8 cellular contexts compared by ENCODE assay signal in genomic region chr15:69298697-69299441, GRCh38. TPM values are rescaled to one million over a fixed set of nuclear protein-coding genes. Genes with fewer than 3 reads are reported as not detected.
DNase-seq lines count a peak whose midpoint lies in the region; ATAC-seq, FAIRE-seq and TF ChIP-seq lines count a peak whose summit lies in the region.

A gene with protein sequence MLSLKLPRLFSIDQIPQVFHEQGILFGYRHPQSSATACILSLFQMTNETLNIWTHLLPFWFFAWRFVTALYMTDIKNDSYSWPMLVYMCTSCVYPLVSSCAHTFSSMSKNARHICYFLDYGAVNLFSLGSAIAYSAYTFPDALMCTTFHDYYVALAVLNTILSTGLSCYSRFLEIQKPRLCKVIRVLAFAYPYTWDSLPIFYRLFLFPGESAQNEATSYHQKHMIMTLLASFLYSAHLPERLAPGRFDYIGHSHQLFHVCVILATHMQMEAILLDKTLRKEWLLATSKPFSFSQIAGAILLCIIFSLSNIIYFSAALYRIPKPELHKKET (plus strand): TSS chr15:69298912. CDS start chr15:69360081, 61,169 bp downstream.

- H2AFZ ChIP-seq in GM12878 (ENCODE audit: control insufficient read depth, low read depth, low read length), result no peak within 1 kb of the TSS

- no peak for FAIRE-seq in GM12878 (lab: Jason Lieb, UNC)

- ATAC-seq in GM12878 (peak; percentile 57), HG03469 (IDR thresholded peaks at IDR 0.05; ENCODE audit: unreplicated experiment) (no peak), GM21528 (IDR thresholded peaks at IDR 0.05; ENCODE audit: low FRiP score, unreplicated experiment) (no peak)

- no peaks in the 10 kb centered on the region for H3K36me3 ChIP-seq in GM12878 (ENCODE audit: control insufficient read depth in 2 of 2, insufficient read depth in 2 of 2, low read length in 1 of 2)

- H3K4me1 ChIP-seq in GM12878 (ENCODE audit: control insufficient read depth, insufficient read depth, low read length), result no peaks in the 10 kb centered on the region

- POLR2A ChIA-PET in GM12878 (lab: Charles Lee), result no interaction called here

- peaks cover 5 to 11% of the 10 kb centered on the region in 2 experiments for H3K27me3 ChIP-seq in GM12878 (replicated peaks in 1 of 2; ENCODE audit: control insufficient read depth in 2 of 2, insufficient read depth in 2 of 2, low read length in 1 of 2)

- CTCF ChIA-PET in GM12878 (lab: Yijun Ruan, JAX), result no interaction called here

- SMC1A ChIA-PET in GM12878 (lab: Charles Lee; ENCODE audit: uncharacterized antibody, unreplicated experiment), result no interaction called here

- no peaks in the 10 kb centered on the region for H3K9me3 ChIP-seq in GM12878 (replicated peaks; ENCODE audit: control insufficient read depth, insufficient read depth, low read length)

- TF ChIP-seq POLR2A in GM12878 (IDR thresholded peaks at IDR 0.05; ENCODE audit: low read depth, low read length), result no peak

- in situ Hi-C loops in GM12878 (cut with MboI), result no loop called here

- H3K9ac ChIP-seq in GM12878 (ENCODE audit: control insufficient read depth, insufficient read depth, low read length), result no peak within 1 kb of the TSS

- H3K4me2 ChIP-seq in GM12878 (ENCODE audit: control insufficient read depth, insufficient read depth), result peak within 1 kb of the TSS; percentile 55; the same call in 1 of the 2 replicates

- no peak within 1 kb of the TSS for H3K4me3 ChIP-seq in GM12878

- no peak within 1 kb of the TSS for H3K27ac ChIP-seq in GM12878 (ENCODE audit: control insufficient read depth, insufficient read depth)

- TF ChIP-seq RAD21 in GM12878 (IDR thresholded peaks at IDR 0.05; ENCODE audit: insufficient read depth, low read depth, low read length), result no peak

- 37% methylated on average over 38 of the region's 74 CpGs for WGBS in GM12878 (ENCODE audit: insufficient coverage, insufficient replicate concordance, low lambda C conversion rate, missing lambda C conversion rate)

- RAD21 ChIA-PET in GM12878 (lab: Charles Lee; ENCODE audit: unreplicated experiment), result interaction anchor here (1.2 kb wide), 1 partner anchor 10 kb away, joined by 3 read pairs; no protein-coding TSS in a partner anchor

- intact Hi-C loops in GM12878 (cut with micrococcal nuclease; ENCODE audit: unreplicated experiment), result no loop called here

- no TSS peak for BruUV-seq in GM12878 (replicated peaks; lab: Mats Ljungman, UMichigan)

- no peak for TF ChIP-seq EP300 in GM12878 (IDR thresholded peaks at IDR 0.05; ENCODE audit: borderline replicate concordance in 1 of 2, control insufficient read depth in 1 of 2, low read depth in 2 of 2, low read length in 2 of 2)

- no peak for TF ChIP-seq CTCF in GM12878 (IDR thresholded peaks at IDR 0.05 in 2 of 3, conservative IDR thresholded peaks at IDR 0.05 in 1 of 3; ENCODE audit: control insufficient read depth in 2 of 3, extremely low read depth in 1 of 3, insufficient read depth in 1 of 3, low read depth in 3 of 3, low read length in 3 of 3)

- DNase-seq in ELR (ENCODE audit: low read depth), result peak; percentile 43
- DNase-seq in NCI-H146 treated with DMSO at 0.1 percent for 48 hours (lab: John Stamatoyannopoulos, UW; ENCODE audit: unreplicated experiment), result peak; percentile 2
- no peak for DNase-seq in GM12878 (ENCODE audit: low read depth, low spot score)
- DNase-seq in iPS-NIHi7 (ENCODE audit: extremely low spot score), result peak; percentile 77
- peak; percentile 21 for DNase-seq in stimulated activated CD4-positive, alpha-beta T cell treated with anti-CD3 and anti-CD28 coated beads, Interleukin-4, amount 100 ng/mL, for 1 hour
- DNase-seq in T-helper 9 cell, result no peak

- H3K79me2 ChIP-seq in GM12878 (ENCODE audit: control insufficient read depth, insufficient read depth, low read length), result no peaks in the 10 kb centered on the region

- H4K20me1 ChIP-seq in GM12878 (ENCODE audit: control insufficient read depth, insufficient read depth), result no peaks in the 10 kb centered on the region

TF ChIP-seq in GM12878, 131 proteins besides CTCF, POLR2A, EP300 and RAD21:
- TF ChIP-seq, protein P1, sequence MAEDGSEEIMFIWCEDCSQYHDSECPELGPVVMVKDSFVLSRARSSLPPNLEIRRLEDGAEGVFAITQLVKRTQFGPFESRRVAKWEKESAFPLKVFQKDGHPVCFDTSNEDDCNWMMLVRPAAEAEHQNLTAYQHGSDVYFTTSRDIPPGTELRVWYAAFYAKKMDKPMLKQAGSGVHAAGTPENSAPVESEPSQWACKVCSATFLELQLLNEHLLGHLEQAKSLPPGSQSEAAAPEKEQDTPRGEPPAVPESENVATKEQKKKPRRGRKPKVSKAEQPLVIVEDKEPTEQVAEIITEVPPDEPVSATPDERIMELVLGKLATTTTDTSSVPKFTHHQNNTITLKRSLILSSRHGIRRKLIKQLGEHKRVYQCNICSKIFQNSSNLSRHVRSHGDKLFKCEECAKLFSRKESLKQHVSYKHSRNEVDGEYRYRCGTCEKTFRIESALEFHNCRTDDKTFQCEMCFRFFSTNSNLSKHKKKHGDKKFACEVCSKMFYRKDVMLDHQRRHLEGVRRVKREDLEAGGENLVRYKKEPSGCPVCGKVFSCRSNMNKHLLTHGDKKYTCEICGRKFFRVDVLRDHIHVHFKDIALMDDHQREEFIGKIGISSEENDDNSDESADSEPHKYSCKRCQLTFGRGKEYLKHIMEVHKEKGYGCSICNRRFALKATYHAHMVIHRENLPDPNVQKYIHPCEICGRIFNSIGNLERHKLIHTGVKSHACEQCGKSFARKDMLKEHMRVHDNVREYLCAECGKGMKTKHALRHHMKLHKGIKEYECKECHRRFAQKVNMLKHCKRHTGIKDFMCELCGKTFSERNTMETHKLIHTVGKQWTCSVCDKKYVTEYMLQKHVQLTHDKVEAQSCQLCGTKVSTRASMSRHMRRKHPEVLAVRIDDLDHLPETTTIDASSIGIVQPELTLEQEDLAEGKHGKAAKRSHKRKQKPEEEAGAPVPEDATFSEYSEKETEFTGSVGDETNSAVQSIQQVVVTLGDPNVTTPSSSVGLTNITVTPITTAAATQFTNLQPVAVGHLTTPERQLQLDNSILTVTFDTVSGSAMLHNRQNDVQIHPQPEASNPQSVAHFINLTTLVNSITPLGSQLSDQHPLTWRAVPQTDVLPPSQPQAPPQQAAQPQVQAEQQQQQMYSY (CRISPR knock-in tag; IDR thresholded peaks at IDR 0.05), result no peak
- TF ChIP-seq ZNF384 (IDR thresholded peaks at IDR 0.05; ENCODE audit: borderline replicate concordance, low read depth, low read length) (no peak), SUZ12 (IDR thresholded peaks at IDR 0.05; ENCODE audit: unreplicated experiment) (peak; percentile 87)

RNA-seq across cellular contexts. Expression of the gene that starts here (rescaled TPM):
- total RNA-seq in GM12878 (2013; cell fraction: nucleolus; rRNA removed), result not detected in 2 replicates
- total RNA-seq in GM12878 (2014; rRNA removed), result not detected in 2 replicates
- not detected in 2 replicates for total RNA-seq in GM12878 (2014; rRNA removed; fragmentation: Illumina TruSeq; extraction: Trizol)
- not detected in 2 replicates for total RNA-seq in GM12878 (2021)
- polyA plus RNA-seq in GM12878 (2011; ENCODE audit: low read depth), result not detected
- 0.03 TPM in 1 of 2 replicates, not detected in the other for polyA plus RNA-seq in GM12878 (2011; rRNA removed)
- not detected in 2 replicates for polyA plus RNA-seq in GM12878 (2011; cell fraction: cytosol; rRNA removed)
- 0.01 and 0.12 TPM in 2 replicates for polyA plus RNA-seq in GM12878 (2011; cell fraction: nucleus; rRNA removed)
- polyA plus RNA-seq in GM12878 (2012), result 0.03 TPM in 1 of 2 replicates, not detected in the other
- not detected in 2 replicates for polyA plus RNA-seq in GM12878 (2014; fragmentation: Illumina TruSeq; extraction: Trizol)
- under 1 TPM in 1 of 2 experiments, not detected in 1; 0.02 TPM for polyA plus RNA-seq in GM12878 (2014; fragmentation: Nextera tagmentation; extraction: Ambion mirVana)
- polyA plus RNA-seq in GM12878 (2014; rRNA removed), result not detected in 2 replicates
- polyA plus RNA-seq in GM12878 (2016; fragmentation: Nextera tagmentation; extraction: Ambion mirVana), result not detected
- polyA minus RNA-seq in GM12878 (2011; rRNA and poly(A)+ RNA removed), result 0.05 TPM in 1 of 2 replicates, not detected in the other
- polyA minus RNA-seq in GM12878 (2011; cell fraction: cytosol; rRNA and poly(A)+ RNA removed), result 0.67 TPM in 1 of 2 replicates, not detected in the other
- polyA minus RNA-seq in GM12878 (2011; cell fraction: nucleus; rRNA and poly(A)+ RNA removed), result not detected in 2 replicates

Comparison
In these comparisons a context has a peak if more than half of its experiments do, and no peak if none do; other contexts are left out.
1. Peak in ATAC-seq and H3K4me2 ChIP-seq in GM12878; RNA of the gene not detected or under 1 TPM.
2. DNase-seq: peak in ELR (single experiment), NCI-H146 treated with DMSO at 0.1 percent for 48 hours (single experiment), iPS-NIHi7 (single experiment) and stimulated activated CD4-positive, alpha-beta T cell treated with anti-CD3 and anti-CD28 coated beads, Interleukin-4, amount 100 ng/mL, for 1 hour (single experiment); none in GM12878 (single experiment) and T-helper 9 cell (single experiment).